26 cellular contexts compared by ENCODE assay signal in the genomic region with DNA sequence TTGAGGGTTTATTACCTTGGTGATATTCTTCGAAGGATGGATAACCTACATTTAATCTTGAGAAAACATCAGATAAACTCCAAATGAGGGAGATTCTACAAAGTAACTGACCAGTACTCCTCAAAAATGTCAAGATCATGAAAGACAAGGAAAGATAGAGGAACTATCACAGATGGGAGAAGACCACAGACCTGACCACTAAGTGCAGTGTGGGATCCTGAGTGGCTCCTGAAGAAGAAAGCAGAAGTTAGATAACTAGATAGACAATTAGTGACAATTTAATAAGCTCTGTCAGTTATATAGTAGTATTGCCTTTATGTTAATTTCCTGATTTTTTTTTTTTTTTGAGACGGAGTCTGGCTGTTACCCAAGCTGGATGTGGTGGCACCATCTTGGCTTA. TPM values are rescaled to one million over a fixed set of nuclear protein-coding genes. Genes with fewer than 3 reads are reported as not detected.
"Had no signal": no experiment of that assay in that cellular context is flagged by ENCODE, and none has a peak within 500 bp of the region (broad histone marks: within the 10 kb centered on the region; RNA-seq: fewer than 3 reads in every experiment).

No MANE protein-coding gene starts in this region.

- H3K4me1 ChIP-seq: pancreas, prostate gland, vagina had no signal

- ATAC-seq: activated CD8-positive, alpha-beta memory T cell treated with anti-CD3 and anti-CD28 coated beads, Interleukin-2, amount 10 ng/mL, durations not matched to agents 7 days and 5 days; activated CD8-positive, alpha-beta T cell treated with anti-CD3 and anti-CD28 coated beads for 36 hours; activated naive CD8-positive, alpha-beta T cell treated with anti-CD3 and anti-CD28 coated beads, Interleukin-2, amount 50 U/mL, for 24 hours; esophagus mucosa; left cardiac atrium; left ventricle myocardium superior; pancreas; stimulated activated memory B cell treated with anti-CD40 and anti-IgM and Interleukin-4, amounts not matched to agents 10 μg/mL and 1 μg/mL and 100 μg/mL, for 72 hours; stimulated activated naive CD8-positive, alpha-beta T cell treated with anti-CD3 and anti-CD28 coated beads, Interleukin-15, amount 100 ng/mL, for 72 hours had no signal

- DNase-seq: activated B cell treated with CpG ODN at 0.5 μM for 24 hours; activated CD4-positive, alpha-beta T cell treated with anti-CD3 and anti-CD28 coated beads, Interleukin-2, amount 50 U/mL, for 1 hour; activated CD8-positive, alpha-beta memory T cell treated with anti-CD3 and anti-CD28 coated beads, Interleukin-2, amount 10 ng/mL, durations not matched to agents 7 days and 5 days; activated CD8-positive, alpha-beta T cell treated with anti-CD3 and anti-CD28 coated beads for 36 hours; activated naive CD8-positive, alpha-beta T cell treated with anti-CD3 and anti-CD28 coated beads, Interleukin-2, amount 50 U/mL, for 24 hours; activated T-cell treated with anti-CD3 and anti-CD28 coated beads, Interleukin-2, amount 50 U/mL, for 48 hours; amygdala; central memory CD4-positive, alpha-beta T cell; foreskin fibroblast; hippocampal formation; left cardiac atrium; left ventricle myocardium superior; pancreas; retina; stimulated activated CD4-positive, alpha-beta T cell treated with anti-CD3 and anti-CD28 coated beads, Interleukin-1b, Interleukin-23, amount 100 ng/mL, for 48 hours; stimulated activated CD4-positive, alpha-beta T cell treated with anti-CD3 and anti-CD28 coated beads, Interleukin-4, amount 100 ng/mL, for 4 hours; stimulated activated CD8-positive, alpha-beta memory T cell treated with anti-CD3 and anti-CD28 coated beads, Interleukin-4, amount 100 ng/mL, for 48 hours; stimulated activated naive CD8-positive, alpha-beta T cell treated with anti-CD3 and anti-CD28 coated beads, Interleukin-15, amount 100 ng/mL, for 72 hours; substantia nigra had no signal

- H3K9me3 ChIP-seq: neutrophil, pancreas, prostate gland, vagina had no signal

- H3K27ac ChIP-seq: neutrophil, pancreas, prostate gland, vagina had no signal

- H3K27me3 ChIP-seq: pancreas, vagina had no signal

- H3K36me3 ChIP-seq: neutrophil, pancreas, prostate gland, vagina had no signal

- H3K4me3 ChIP-seq: pancreas, prostate gland, smooth muscle cell, vagina had no signal

RNA-seq across cellular contexts. Expression of gene CGNL1, which starts 17.7 kb away (rescaled TPM):
- total RNA-seq: activated CD8-positive, alpha-beta memory T cell treated with anti-CD3 and anti-CD28 coated beads, Interleukin-2, amount 10 ng/mL, durations not matched to agents 7 days and 5 days; activated CD8-positive, alpha-beta T cell treated with anti-CD3 and anti-CD28 coated beads for 36 hours; activated T-helper 2 cell treated with anti-CD3 and anti-CD28 coated beads, Interferon-gamma antibody, Interleukin-2, Interleukin-4, amounts not matched to agents 10 μg/mL and 5 μg/mL and 100 μg/mL, durations not matched to agents 14 hours and 24 hours and 36 hours had no signal
